ENCODE assay signal across 8 cellular contexts in the genomic region with DNA sequence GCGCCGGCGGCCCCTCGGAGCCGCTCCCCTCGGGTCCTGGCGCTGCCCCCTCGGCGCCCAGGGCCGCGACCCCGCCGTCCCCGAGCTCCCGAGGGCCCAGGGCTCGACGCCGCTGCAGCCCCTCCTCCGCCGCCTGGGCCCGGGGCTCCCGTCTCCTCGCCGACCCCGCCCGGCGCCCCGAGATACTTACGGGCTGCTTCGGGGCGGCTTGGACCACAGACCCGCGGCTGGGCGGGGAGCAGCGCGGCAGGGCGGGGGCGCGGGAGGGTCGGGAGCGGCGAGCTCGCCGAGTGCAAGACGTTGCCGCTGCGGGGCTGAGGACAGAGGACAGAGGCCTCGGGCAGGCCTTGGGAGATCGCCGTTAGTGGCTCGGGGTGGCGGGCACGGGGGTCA. TPM values are rescaled to one million over a fixed set of nuclear protein-coding genes. Genes with fewer than 3 reads are reported as not detected.
DNase-seq lines count a peak whose midpoint lies in the region; ATAC-seq lines count a peak whose summit lies in the region.

No MANE protein-coding gene starts in this region.

- H3K36me3 ChIP-seq in ES-I3 (ENCODE audit: insufficient read depth, low read length): peaks cover 11% of the 10 kb centered on the region; the same call in 1 of the 2 replicates

- H3K9me3 Mint-ChIP-seq in activated T-helper 17 cell treated with anti-CD3 and anti-CD28 coated beads, Interleukin-2, amount 50 U/mL, for 72 hours: no peaks in the 10 kb centered on the region
- no peaks in the 10 kb centered on the region for H3K9me3 Mint-ChIP-seq in immature natural killer cell

- H3K27ac Mint-ChIP-seq in activated T-helper 17 cell treated with anti-CD3 and anti-CD28 coated beads, Interleukin-2, amount 50 U/mL, for 72 hours: no peak overlapping the region
- H3K27ac Mint-ChIP-seq in immature natural killer cell: peak overlapping the region in 5 of 6 donors; percentile 29 to 95 (median 59)

- ATAC-seq in HG02678 (IDR thresholded peaks at IDR 0.05; ENCODE audit: unreplicated experiment): peak; percentile 12
- peak; percentile 9 for ATAC-seq in activated T-helper 17 cell treated with anti-CD3 and anti-CD28 coated beads, Interleukin-2, amount 50 U/mL, for 72 hours (replicated peaks)

- peak overlapping the region; percentile 88 for H3K4me3 Mint-ChIP-seq in activated T-helper 17 cell treated with anti-CD3 and anti-CD28 coated beads, Interleukin-2, amount 50 U/mL, for 72 hours
- H3K4me3 Mint-ChIP-seq in immature natural killer cell: peak overlapping the region; percentile 90 to 97 (median 94)

- peak overlapping the region; percentile 69 for H3K9ac ChIP-seq in ES-I3 (ENCODE audit: low read depth, low read length)

- H3K36me3 Mint-ChIP-seq in activated T-helper 17 cell treated with anti-CD3 and anti-CD28 coated beads, Interleukin-2, amount 50 U/mL, for 72 hours (ENCODE audit: low read depth): peaks cover 43% of the 10 kb centered on the region
- H3K36me3 Mint-ChIP-seq in immature natural killer cell: peaks cover 0 to 16% (median 16%) of the 10 kb centered on the region in 3 donors

- H3K27me3 Mint-ChIP-seq in activated T-helper 17 cell treated with anti-CD3 and anti-CD28 coated beads, Interleukin-2, amount 50 U/mL, for 72 hours: no peaks in the 10 kb centered on the region
- peaks cover 19 to 26% (median 20%) of the 10 kb centered on the region in 3 donors for H3K27me3 Mint-ChIP-seq in immature natural killer cell (ENCODE audit: low read depth in 3 of 3)

- peaks cover 34% of the 10 kb centered on the region for H3K4me1 Mint-ChIP-seq in activated T-helper 17 cell treated with anti-CD3 and anti-CD28 coated beads, Interleukin-2, amount 50 U/mL, for 72 hours
- peaks cover 42 to 44% of the 10 kb centered on the region in 2 donors for H3K4me1 Mint-ChIP-seq in immature natural killer cell

- peak overlapping the region; percentile 92 for H3K27ac ChIP-seq in temporal lobe (ENCODE audit: low read depth, low read length)

- 0 out of 2 replicates have a peak, but pooled peaks cover 4% of the 10 kb centered on the region for H3K4me1 ChIP-seq in ES-I3 (ENCODE audit: insufficient read depth, low read length)

- no peaks in the 10 kb centered on the region for H3K9me3 ChIP-seq in ES-I3 (ENCODE audit: control insufficient read depth, insufficient read depth, low read length)

- DNase-seq in immature natural killer cell: peak in 1 of 3 donors; percentile 15
- DNase-seq in NCI-H2107 (lab: John Stamatoyannopoulos, UW): no peak
- DNase-seq in NCI-H1694 treated with DMSO at 0.1 percent for 48 hours (lab: John Stamatoyannopoulos, UW): no peak
- DNase-seq in NCI-H1930 (lab: John Stamatoyannopoulos, UW): no peak

RNA-seq across cellular contexts. Expression of gene TOB1, which starts 0.3 kb away (rescaled TPM):
- 10 to 100 TPM; 33.1 to 40.8 TPM for total RNA-seq in activated T-helper 17 cell treated with anti-CD3 and anti-CD28 coated beads, Interleukin-2, amount 50 U/mL, for 72 hours
- 10 to 100 TPM in 2 of 3 donors, 1 to 10 TPM in 1; 8.9 to 23.7 (median 10.3) TPM for polyA plus RNA-seq in immature natural killer cell
- 12.3 TPM for total RNA-seq in temporal lobe

RNA-seq across cellular contexts. Expression of gene WFIKKN2, which starts 30.5 kb away (rescaled TPM):
- total RNA-seq in activated T-helper 17 cell treated with anti-CD3 and anti-CD28 coated beads, Interleukin-2, amount 50 U/mL, for 72 hours: not detected
- polyA plus RNA-seq in immature natural killer cell: not detected
- 6.6 TPM for total RNA-seq in temporal lobe
